ENCODE assay signal across 8 cellular contexts in the genomic region with DNA sequence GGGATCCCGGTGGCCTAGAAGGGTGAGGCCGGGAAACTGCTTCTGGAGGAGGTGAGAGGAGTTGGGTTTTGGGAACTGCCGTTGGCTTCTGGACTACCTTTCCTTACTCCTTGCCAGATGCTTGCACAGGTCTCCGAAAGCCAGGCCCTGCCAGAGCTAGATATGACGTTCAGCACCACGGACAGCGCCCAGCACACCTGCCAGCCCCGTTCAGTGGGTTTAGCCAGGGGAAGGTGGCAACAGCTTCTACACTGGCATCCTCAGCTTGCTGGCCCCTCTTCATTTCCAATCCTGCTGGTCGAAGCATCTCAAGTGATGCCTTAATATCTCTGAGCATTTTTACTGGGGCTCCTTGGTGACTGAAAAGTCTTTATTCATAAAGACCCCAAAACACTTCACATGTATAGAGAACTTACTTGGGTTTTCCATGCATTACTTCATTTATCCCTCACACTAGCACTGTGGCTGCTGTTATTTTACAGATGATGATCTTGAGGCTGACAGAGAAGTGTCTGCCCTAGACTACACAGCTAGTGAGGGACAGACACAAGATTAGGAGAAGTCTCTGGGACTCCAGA. TPM values are rescaled to one million over a fixed set of nuclear protein-coding genes. Genes with fewer than 3 reads are reported as not detected.
A peak's percentile ranks its signal among the peaks of the same experiment; 100 is the strongest.
DNase-seq lines count a peak whose midpoint lies in the region; ATAC-seq and TF ChIP-seq lines count a peak whose summit lies in the region.

No MANE protein-coding gene starts in this region.

- no peaks in the 10 kb centered on the region for H3K36me3 Mint-ChIP-seq in Calu3 (ENCODE audit: insufficient read depth, unreplicated experiment)
- no peaks in the 10 kb centered on the region for H3K36me3 Mint-ChIP-seq in activated T-cell treated with anti-CD3 and anti-CD28 coated beads, Interleukin-2, amount 50 U/mL, for 24 hours (ENCODE audit: low read depth)

- CTCF ChIA-PET in Calu3 (lab: Charles Lee): no interaction called here

- H3K9me3 Mint-ChIP-seq in Calu3 (ENCODE audit: low read depth, unreplicated experiment): no peaks in the 10 kb centered on the region
- peaks cover 15% of the 10 kb centered on the region for H3K9me3 Mint-ChIP-seq in activated T-cell treated with anti-CD3 and anti-CD28 coated beads, Interleukin-2, amount 50 U/mL, for 24 hours

- H3K4me3 Mint-ChIP-seq in Calu3 (ENCODE audit: low read depth, unreplicated experiment): no peak overlapping the region
- H3K4me3 Mint-ChIP-seq in activated T-cell treated with anti-CD3 and anti-CD28 coated beads, Interleukin-2, amount 50 U/mL, for 24 hours: no peak overlapping the region

- H3K27me3 ChIP-seq in suprapubic skin: peaks cover 35% of the 10 kb centered on the region

- no peaks in the 10 kb centered on the region for H3K4me1 Mint-ChIP-seq in Calu3 (ENCODE audit: low read depth, unreplicated experiment)
- H3K4me1 Mint-ChIP-seq in activated T-cell treated with anti-CD3 and anti-CD28 coated beads, Interleukin-2, amount 50 U/mL, for 24 hours (ENCODE audit: low read depth): no peaks in the 10 kb centered on the region

- no peaks in the 10 kb centered on the region for H3K4me1 ChIP-seq in suprapubic skin

- no peak overlapping the region for H3K27ac ChIP-seq in suprapubic skin

- H3K27ac Mint-ChIP-seq in Calu3 (ENCODE audit: unreplicated experiment): no peak overlapping the region
- H3K27ac Mint-ChIP-seq in activated T-cell treated with anti-CD3 and anti-CD28 coated beads, Interleukin-2, amount 50 U/mL, for 24 hours: no peak overlapping the region

- intact Hi-C loops in Calu3 (cut with micrococcal nuclease; ENCODE audit: unreplicated experiment): no loop called here
- intact Hi-C loops in left ventricle myocardium superior (cut with micrococcal nuclease): no loop called here

- TF ChIP-seq EP300 in suprapubic skin (IDR thresholded peaks at IDR 0.05): no peak

- H3K4me3 ChIP-seq in suprapubic skin: no peak overlapping the region

- peak; percentile 77 for ATAC-seq in left ventricle myocardium superior
- no peak for ATAC-seq in GM21381 (IDR thresholded peaks at IDR 0.05; ENCODE audit: unreplicated experiment)
- ATAC-seq in HG03571 (IDR thresholded peaks at IDR 0.05; ENCODE audit: unreplicated experiment): no peak

- peak; percentile 85 for DNase-seq in Calu3
- DNase-seq in NOMO-1 treated with DMSO at 0.1 percent for 48 hours (lab: John Stamatoyannopoulos, UW; ENCODE audit: unreplicated experiment): peak; percentile 48
- DNase-seq in activated T-cell treated with anti-CD3 and anti-CD28 coated beads, Interleukin-2, amount 50 U/mL, for 24 hours: peak; percentile 65
- peak; percentile 84 for DNase-seq in left ventricle myocardium superior
- peak; percentile 46 for DNase-seq in stimulated activated CD4-positive, alpha-beta T cell treated with anti-CD3 and anti-CD28 coated beads, Interleukin-4, amount 100 ng/mL, for 24 hours
- no peak for DNase-seq in suprapubic skin (ENCODE audit: low spot score in 2 of 2)

- H3K9me3 ChIP-seq in suprapubic skin: no peaks in the 10 kb centered on the region

- WGBS in suprapubic skin: 29% methylated on average over 8 of the region's 9 CpGs

- TF ChIP-seq CTCF in Calu3 (IDR thresholded peaks at IDR 0.05; ENCODE audit: unreplicated experiment) (no peak), suprapubic skin (IDR thresholded peaks at IDR 0.05) (no peak)

- BruUV-seq in Calu3 (replicated peaks; lab: Mats Ljungman, UMichigan): no TSS peak

- TF ChIP-seq POLR2A in suprapubic skin (IDR thresholded peaks at IDR 0.05): no peak

- peaks cover 38% of the 10 kb centered on the region for H3K27me3 Mint-ChIP-seq in Calu3 (ENCODE audit: unreplicated experiment)
- H3K27me3 Mint-ChIP-seq in activated T-cell treated with anti-CD3 and anti-CD28 coated beads, Interleukin-2, amount 50 U/mL, for 24 hours: peaks cover 4% of the 10 kb centered on the region

- H3K36me3 ChIP-seq in suprapubic skin: no peaks in the 10 kb centered on the region

RNA-seq across cellular contexts. Expression of gene HCN4, which starts 21.9 kb away (rescaled TPM):
- total RNA-seq in Calu3 (2022) (0.07 TPM in 2 replicates), left ventricle myocardium superior (21.1 TPM), suprapubic skin (under 1 TPM in 1 of 4 donors, not detected in 3; 0.17 TPM)

Comparison
In these comparisons a context has a peak if more than half of its experiments do, and no peak if none do; other contexts are left out.
1. DNase-seq: peak in Calu3 (single experiment), NOMO-1 treated with DMSO at 0.1 percent for 48 hours (single experiment), activated T-cell treated with anti-CD3 and anti-CD28 coated beads, Interleukin-2, amount 50 U/mL, for 24 hours (single experiment), left ventricle myocardium superior (single experiment) and stimulated activated CD4-positive, alpha-beta T cell treated with anti-CD3 and anti-CD28 coated beads, Interleukin-4, amount 100 ng/mL, for 24 hours (single experiment); none in suprapubic skin (0 of 2).
2. RNA of gene HCN4, which starts 21.9 kb away (total RNA-seq): 21.1 TPM in left ventricle myocardium superior (single experiment); 0.07 TPM in Calu3 and 0.17 TPM in suprapubic skin; every median in the first group is over 10 times any median in the second.